12 cellular contexts compared by ENCODE assay signal in genomic region chr7:101935521-101936141, GRCh38.
DNase-seq lines count a peak whose midpoint lies in the region; ATAC-seq, FAIRE-seq and TF ChIP-seq lines count a peak whose summit lies in the region.
"Had no signal": no experiment of that assay in that cellular context is flagged by ENCODE, and none has a peak within 500 bp of the region (broad histone marks: within the 10 kb centered on the region; RNA-seq: fewer than 3 reads in every experiment).

No MANE protein-coding gene starts in this region.

- peak overlapping the region; percentile 100 for H2BK20ac ChIP-seq in H1 (ENCODE audit: low read length)

- no peak for ATAC-seq in naive thymus-derived CD8-positive, alpha-beta T cell
- ATAC-seq: activated CD8-positive, alpha-beta memory T cell treated with anti-CD3 and anti-CD28 coated beads, Interleukin-2, amount 10 ng/mL, durations not matched to agents 7 days and 5 days; SK-N-SH treated with all-trans-retinoic acid at 6 μM for 48 hours had no signal

- peak; percentile 60 for DNase-seq in Karpas-422
- DNase-seq in H1 (ENCODE audit: low read depth in 1 of 2, low spot score in 2 of 2), result peak in 1 of 2 experiments; percentile 54
- peak; percentile 46 for DNase-seq in medulla oblongata (ENCODE audit: extremely low spot score)
- DNase-seq in stomach, result peak; percentile 72
- DNase-seq in DMS114 treated with DMSO at 0.1 percent for 48 hours (lab: John Stamatoyannopoulos, UW; ENCODE audit: unreplicated experiment), result no peak
- no peak for DNase-seq in naive thymus-derived CD8-positive, alpha-beta T cell
- no peak for DNase-seq in WERI-Rb-1
- no peak for DNase-seq in stimulated activated CD4-positive, alpha-beta T cell treated with anti-CD3 and anti-CD28 coated beads, Interleukin-4, amount 100 ng/mL, for 24 hours
- DNase-seq: activated CD8-positive, alpha-beta memory T cell treated with anti-CD3 and anti-CD28 coated beads, Interleukin-2, amount 10 ng/mL, durations not matched to agents 7 days and 5 days; NCI-H1694 treated with DMSO at 0.1 percent for 48 hours had no signal

- H3K27ac ChIP-seq in Karpas-422 (ENCODE audit: low read length), result peak overlapping the region; percentile 92
- H3K27ac ChIP-seq in H1 (ENCODE audit: low read depth, low read length), result no peak overlapping the region
- peak overlapping the region; percentile 10 to 84 (median 78) for H3K27ac ChIP-seq in stomach
- no peak overlapping the region for H3K27ac ChIP-seq in WERI-Rb-1
- H3K27ac ChIP-seq: HL-60 had no signal

- H3K79me2 ChIP-seq in Karpas-422 (ENCODE audit: low read length), result peaks cover 91% of the 10 kb centered on the region
- peaks cover 0 to 67% of the 10 kb centered on the region in 2 experiments; a peak in 2 of 4 replicates for H3K79me2 ChIP-seq in H1 (ENCODE audit: control insufficient read depth in 1 of 2, insufficient read depth in 2 of 2, low read length in 2 of 2)

- peak overlapping the region; percentile 19 for H3K9ac ChIP-seq in Karpas-422 (ENCODE audit: low read length)
- peak overlapping the region in 1 of 4 experiments; percentile 30; a peak in 1 of 7 replicates for H3K9ac ChIP-seq in H1 (replicated peaks in 1 of 4; ENCODE audit: extremely low read depth in 1 of 4, low read depth in 3 of 4, low read length in 3 of 4)

- no peak for FAIRE-seq in H1 (lab: Jason Lieb, UNC)

- no peak for TF ChIP-seq RAD21 in H1 (IDR thresholded peaks at IDR 0.05 in 1 of 2, conservative IDR thresholded peaks at IDR 0.05 in 1 of 2; ENCODE audit: low read depth in 2 of 2, low read length in 2 of 2)

- H2BK15ac ChIP-seq in H1 (ENCODE audit: low read length), result peak overlapping the region; percentile 100

- H2BK120ac ChIP-seq in H1 (replicated peaks; ENCODE audit: low read depth, low read length), result peak overlapping the region; percentile 100

- peak overlapping the region; percentile 99 for H3K18ac ChIP-seq in H1 (ENCODE audit: extremely low read depth, low read length)

- H2BK12ac ChIP-seq in H1 (ENCODE audit: low read depth, low read length), result peak overlapping the region; percentile 100

- no peaks in the 10 kb centered on the region for H3K9me3 Mint-ChIP-seq in naive thymus-derived CD8-positive, alpha-beta T cell

- H2BK5ac ChIP-seq in H1 (ENCODE audit: low read depth, low read length), result peak overlapping the region; percentile 100

- H2AFZ ChIP-seq in Karpas-422 (ENCODE audit: low read length), result no peak overlapping the region
- H2AFZ ChIP-seq in H1 (ENCODE audit: low read length), result no peak overlapping the region

- H3K27me3 Mint-ChIP-seq in naive thymus-derived CD8-positive, alpha-beta T cell, result no peaks in the 10 kb centered on the region
- H3K27me3 Mint-ChIP-seq: activated CD8-positive, alpha-beta memory T cell treated with anti-CD3 and anti-CD28 coated beads, Interleukin-2, amount 10 ng/mL, durations not matched to agents 7 days and 5 days had no signal

- peaks cover 7 to 28% (median 19%) of the 10 kb centered on the region in 4 donors for H3K4me1 Mint-ChIP-seq in naive thymus-derived CD8-positive, alpha-beta T cell
- H3K4me1 Mint-ChIP-seq: activated CD8-positive, alpha-beta memory T cell treated with anti-CD3 and anti-CD28 coated beads, Interleukin-2, amount 10 ng/mL, durations not matched to agents 7 days and 5 days had no signal

- peak overlapping the region; percentile 92 for H3K56ac ChIP-seq in H1 (replicated peaks; ENCODE audit: insufficient read length, low read depth, low read length)

- TF ChIP-seq POLR2A in H1 (IDR thresholded peaks at IDR 0.05; ENCODE audit: control extremely low read depth in 1 of 2, low read depth in 2 of 2, low read length in 2 of 2) (no peak), stomach (IDR thresholded peaks at IDR 0.05) (no peak)

- no peaks in the 10 kb centered on the region for H3K9me3 ChIP-seq in Karpas-422 (ENCODE audit: low read length)
- H3K9me3 ChIP-seq in H1 (ENCODE audit: insufficient read depth in 2 of 2, low read depth in 1 of 2, low read length in 1 of 2), result no peaks in the 10 kb centered on the region
- no peaks in the 10 kb centered on the region for H3K9me3 ChIP-seq in stomach
- no peaks in the 10 kb centered on the region for H3K9me3 ChIP-seq in WERI-Rb-1 (ENCODE audit: severe bottlenecking)

- POLR2A ChIA-PET in H1 (lab: Charles Lee; ENCODE audit: partially characterized antibody), result interaction anchor here (0.6 to 1.9 kb wide), 19 partner anchors 8 to 297 kb away, joined by 3 to 7 read pairs (median 3); no protein-coding TSS in a partner anchor
- POLR2A ChIA-PET in naive thymus-derived CD8-positive, alpha-beta T cell (lab: Charles Lee), result no interaction called here

- 78% methylated on average over 14 of the region's 14 CpGs; no CpG with 5 or more reads in 1 of the 2 experiments for WGBS in H1 (ENCODE audit: extremely low coverage in 1 of 2, insufficient coverage in 1 of 2, insufficient read length in 1 of 2, insufficient replicate concordance in 2 of 2, low coverage in 1 of 2, low lambda C conversion rate in 2 of 2, missing lambda C conversion rate in 1 of 2), 2 experiments
- 44 to 56% (median 55%) methylated on average over 10 to 14 of the region's 14 CpGs for WGBS in stomach, 5 donors

- peak overlapping the region; percentile 100 for H2AK5ac ChIP-seq in H1 (ENCODE audit: low read depth, low read length)

- H4K91ac ChIP-seq in H1 (replicated peaks; ENCODE audit: insufficient read length, low read length), result peak overlapping the region; percentile 100

- H3K14ac ChIP-seq in H1 (ENCODE audit: insufficient read length), result no peak overlapping the region

- peaks cover 0 to 5% (median 3%) of the 10 kb centered on the region in 3 donors for H3K36me3 Mint-ChIP-seq in naive thymus-derived CD8-positive, alpha-beta T cell
- H3K36me3 Mint-ChIP-seq: activated CD8-positive, alpha-beta memory T cell treated with anti-CD3 and anti-CD28 coated beads, Interleukin-2, amount 10 ng/mL, durations not matched to agents 7 days and 5 days had no signal

- intact Hi-C loops in stomach (cut with DNase I; ENCODE audit: low total_unique reads), result loop anchor here (10.0 kb wide), 1 partner anchor 51 kb away; no protein-coding TSS in a partner anchor

- no peaks in the 10 kb centered on the region for H3K9me2 ChIP-seq in Karpas-422 (replicated peaks; ENCODE audit: insufficient read depth, low read length)

- TF ChIP-seq EP300 in H1 (IDR thresholded peaks at IDR 0.05; ENCODE audit: borderline replicate concordance in 1 of 2, low read depth in 2 of 2, low read length in 2 of 2) (no peak), stomach (IDR thresholded peaks at IDR 0.05) (no peak)

- H3K27me3 ChIP-seq in Karpas-422 (ENCODE audit: low read length), result no peaks in the 10 kb centered on the region
- no peaks in the 10 kb centered on the region; a peak in 1 of 7 replicates for H3K27me3 ChIP-seq in H1 (replicated peaks in 1 of 4; ENCODE audit: control insufficient read depth in 3 of 4, extremely low read depth in 1 of 4, insufficient read depth in 3 of 4, low read length in 3 of 4)
- H3K27me3 ChIP-seq in stomach, result no peaks in the 10 kb centered on the region
- no peaks in the 10 kb centered on the region for H3K27me3 ChIP-seq in WERI-Rb-1 (ENCODE audit: insufficient read depth, low read depth, severe bottlenecking)

- peaks cover 80% of the 10 kb centered on the region for H3K4me1 ChIP-seq in Karpas-422 (ENCODE audit: low read length)
- H3K4me1 ChIP-seq in H1 (replicated peaks in 1 of 4; ENCODE audit: control insufficient read depth in 3 of 4, insufficient read depth in 4 of 4, low read length in 3 of 4), result peaks cover 22 to 35% (median 28%) of the 10 kb centered on the region in 4 experiments
- peaks cover 34 to 61% (median 44%) of the 10 kb centered on the region in 4 donors for H3K4me1 ChIP-seq in stomach

- CTCF ChIA-PET in H1 (lab: Charles Lee; ENCODE audit: partially characterized antibody), result interaction anchor here (0.6 to 1.3 kb wide), 3 partner anchors 20 to 109 kb away, joined by 3 to 4 read pairs (median 4); no protein-coding TSS in a partner anchor

- H3K4ac ChIP-seq in H1 (replicated peaks; ENCODE audit: insufficient read length, low read depth, low read length), result peak overlapping the region; percentile 98

- no peaks in the 10 kb centered on the region; the same call in 1 of the 2 replicates for H3K23me2 ChIP-seq in H1 (ENCODE audit: low read depth, low read length)

- peak overlapping the region; percentile 88; the same call in 1 of the 2 replicates for H4K8ac ChIP-seq in H1 (ENCODE audit: extremely low read depth, insufficient read depth, low read length)

- H3K4me3 ChIP-seq in Karpas-422 (ENCODE audit: low read length) (no peak overlapping the region), H1 (ENCODE audit: extremely low read depth in 1 of 4, insufficient read depth in 2 of 4, low read depth in 3 of 4, low read length in 4 of 4) (peak overlapping the region in 1 of 4 experiments; percentile 49; a peak in 1 of 8 replicates), stomach (peak overlapping the region in 1 of 4 donors; percentile 34), WERI-Rb-1 (ENCODE audit: low read depth, low read length) (no peak overlapping the region)

- peaks cover 9% of the 10 kb centered on the region for H3K79me1 ChIP-seq in H1 (ENCODE audit: low read depth, low read length)

- no peak overlapping the region for H3K23ac ChIP-seq in H1 (ENCODE audit: insufficient read length)

- H4K5ac ChIP-seq in H1 (ENCODE audit: insufficient read length, low read depth, low read length), result peak overlapping the region; percentile 24

- H3K36me3 ChIP-seq in Karpas-422 (ENCODE audit: insufficient read depth, low read length) (peaks cover 14% of the 10 kb centered on the region; the same call in 1 of the 2 replicates), H1 (ENCODE audit: control insufficient read depth in 2 of 4, insufficient read depth in 4 of 4, low read length in 3 of 4) (no peaks in the 10 kb centered on the region), stomach (no peaks in the 10 kb centered on the region), WERI-Rb-1 (peaks cover 3% of the 10 kb centered on the region; the same call in 1 of the 2 replicates)

- no peak for TF ChIP-seq CTCF in H1 (IDR thresholded peaks at IDR 0.05; ENCODE audit: control extremely low read depth in 1 of 3, insufficient read depth in 1 of 3, low read depth in 1 of 3, low read length in 3 of 3)
- no peak for TF ChIP-seq CTCF in stomach (IDR thresholded peaks at IDR 0.05)
- no peak for TF ChIP-seq CTCF in WERI-Rb-1 (IDR thresholded peaks at IDR 0.05; ENCODE audit: low read depth, low read length)

- no peaks in the 10 kb centered on the region for H4K20me1 ChIP-seq in Karpas-422 (ENCODE audit: insufficient read depth, low read depth, low read length)
- H4K20me1 ChIP-seq in H1 (replicated peaks in 1 of 2; ENCODE audit: control insufficient read depth in 1 of 2, insufficient read depth in 2 of 2, low read length in 2 of 2), result peaks cover 2 to 5% of the 10 kb centered on the region in 2 experiments

- no peak overlapping the region for H3K4me2 ChIP-seq in Karpas-422 (ENCODE audit: low read depth, low read length, poor library complexity, severe bottlenecking)
- H3K4me2 ChIP-seq in H1 (ENCODE audit: insufficient read depth in 1 of 2, low read depth in 2 of 2, low read length in 2 of 2), result peak overlapping the region; percentile 66 to 91

- H3K4me3 Mint-ChIP-seq in naive thymus-derived CD8-positive, alpha-beta T cell, result no peak overlapping the region
- H3K4me3 Mint-ChIP-seq: activated CD8-positive, alpha-beta memory T cell treated with anti-CD3 and anti-CD28 coated beads, Interleukin-2, amount 10 ng/mL, durations not matched to agents 7 days and 5 days had no signal

- H3K27ac Mint-ChIP-seq in naive thymus-derived CD8-positive, alpha-beta T cell, result peak overlapping the region in 2 of 10 donors; percentile 63 to 80
- H3K27ac Mint-ChIP-seq: activated CD8-positive, alpha-beta memory T cell treated with anti-CD3 and anti-CD28 coated beads, Interleukin-2, amount 10 ng/mL, durations not matched to agents 7 days and 5 days had no signal

Comparison
In these comparisons a context has a peak if more than half of its experiments do, and no peak if none do; other contexts are left out.
1. DNase-seq: peak in Karpas-422 (single experiment), medulla oblongata (single experiment) and stomach (single experiment); none in DMS114 treated with DMSO at 0.1 percent for 48 hours (single experiment), naive thymus-derived CD8-positive, alpha-beta T cell (0 of 10), WERI-Rb-1 (single experiment) and stimulated activated CD4-positive, alpha-beta T cell treated with anti-CD3 and anti-CD28 coated beads, Interleukin-4, amount 100 ng/mL, for 24 hours (single experiment).
2. H3K27ac ChIP-seq: peak in Karpas-422 (single experiment) and stomach (5 of 5); none in H1 (single experiment) and WERI-Rb-1 (single experiment).